Comparison of ENCODE assay signal across 36 cellular contexts in the genomic region with DNA sequence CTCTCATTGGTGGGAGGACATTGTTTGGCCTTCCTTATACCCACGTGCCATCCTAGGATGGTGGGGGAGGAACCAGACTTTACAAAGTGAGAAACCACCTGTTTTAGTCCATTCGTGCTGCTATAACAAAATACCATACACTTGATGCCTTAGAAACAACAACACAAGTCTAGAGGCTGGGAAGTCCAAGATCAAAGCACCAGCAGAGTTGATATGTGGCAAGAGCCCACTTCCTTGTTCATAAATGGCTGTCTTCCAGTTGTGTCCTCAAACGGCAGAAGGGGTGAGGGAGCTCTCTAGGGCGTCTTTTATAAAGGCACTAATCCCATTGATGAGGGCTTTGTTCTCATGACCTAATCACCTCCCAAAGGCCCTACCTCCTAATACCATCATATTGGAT. TPM values are rescaled to one million over a fixed set of nuclear protein-coding genes. Genes with fewer than 3 reads are reported as not detected.
"Had no signal": no experiment of that assay in that cellular context is flagged by ENCODE, and none has a peak within 500 bp of the region (broad histone marks: within the 10 kb centered on the region; RNA-seq: fewer than 3 reads in every experiment).

No MANE protein-coding gene starts in this region.

- H3K36me3 ChIP-seq: MG63 had no signal

- DNase-seq: Karpas-422, Kasumi-1, MG63, MM.1S, MV-4-11, NCI-H1048, NCI-H1092, NCI-H1092 treated with DMSO at 0.1 percent for 48 hours, NCI-H1105, NCI-H1105 treated with DMSO at 0.1 percent for 48 hours, NCI-H1417, NCI-H1417 treated with DMSO at 0.1 percent for 48 hours, NCI-H1436, NCI-H1436 treated with DMSO at 0.1 percent for 48 hours, NCI-H146, NCI-H1694, NCI-H1694 treated with DMSO at 0.1 percent for 48 hours, NCI-H187, NCI-H187 treated with DMSO at 0.1 percent for 48 hours, NCI-H1930, NCI-H2029, NCI-H2029 treated with DMSO at 0.1 percent for 48 hours, NCI-H2081, NCI-H2081 treated with DMSO at 0.1 percent for 48 hours, NCI-H2107, NCI-H2171, NCI-H2171 treated with DMSO at 0.1 percent for 48 hours, NCI-H226, NCI-H345, NCI-H446, NCI-H446 treated with DMSO at 0.1 percent for 48 hours, NCI-H510A, NCI-H510A treated with DMSO at 0.1 percent for 48 hours had no signal

- H3K4me3 ChIP-seq: MG63 had no signal

RNA-seq across cellular contexts. Expression of gene CAPN8, which starts 31.1 kb away (rescaled TPM):
- total RNA-seq: LHCN-M2, M059J, NCI-H460 had no signal
